ENCODE assay signal across 24 cellular contexts in the genomic region with DNA sequence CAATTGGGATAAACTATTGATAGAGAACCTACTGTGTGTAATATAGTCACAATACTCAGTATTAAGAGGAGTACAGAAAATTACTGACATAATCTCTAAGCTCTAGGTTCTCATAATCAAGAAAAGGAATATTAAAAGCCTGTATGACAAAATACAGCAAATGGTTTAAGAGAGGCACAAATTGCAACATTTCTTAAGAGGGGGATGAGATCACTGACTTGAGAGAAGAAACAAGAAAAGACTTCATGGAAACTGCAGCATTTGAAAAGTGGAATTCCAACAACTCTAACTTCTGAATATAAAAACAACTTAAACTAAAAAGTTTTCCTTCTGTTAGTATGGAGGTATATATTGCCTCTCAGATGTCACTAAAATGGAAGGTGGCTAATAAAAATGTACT.
DNase-seq lines count a peak whose midpoint lies in the region; ATAC-seq and TF ChIP-seq lines count a peak whose summit lies in the region.
"Had no signal": no experiment of that assay in that cellular context is flagged by ENCODE, and none has a peak within 500 bp of the region (broad histone marks: within the 10 kb centered on the region; RNA-seq: fewer than 3 reads in every experiment).

No MANE protein-coding gene starts in this region.

- H3K36me3 ChIP-seq in left lung: peaks cover 0 to 12% of the 10 kb centered on the region in 2 donors
- H3K36me3 ChIP-seq in effector memory CD4-positive, alpha-beta T cell (ENCODE audit: control insufficient read depth, insufficient read depth, low read length): no peaks in the 10 kb centered on the region
- H3K36me3 ChIP-seq: MG63 had no signal

- H3K27me3 Mint-ChIP-seq in WTC11 (ENCODE audit: low read depth): no peaks in the 10 kb centered on the region
- H3K27me3 Mint-ChIP-seq: CD4-positive, alpha-beta T cell had no signal

- TF ChIP-seq CTCF in AG10803 (conservative IDR thresholded peaks at IDR 0.05; ENCODE audit: low read length): no peak
- no peak for TF ChIP-seq CTCF in WTC11 (IDR thresholded peaks at IDR 0.05)
- TF ChIP-seq CTCF in fibroblast of mammary gland (conservative IDR thresholded peaks at IDR 0.05; ENCODE audit: control insufficient read depth, insufficient read depth, low read depth, low read length): no peak
- no peak for TF ChIP-seq CTCF in left lung (IDR thresholded peaks at IDR 0.05)

- CTCF ChIA-PET in WTC11 (lab: Charles Lee): interaction anchor here (0.6 to 0.7 kb wide), 2 partner anchors 67 to 927 kb away, joined by 3 to 5 read pairs; no protein-coding TSS in a partner anchor

- H3K36me3 Mint-ChIP-seq in WTC11: no peaks in the 10 kb centered on the region

- no peak overlapping the region for H3K27ac ChIP-seq in left lung
- no peak overlapping the region for H3K27ac ChIP-seq in effector memory CD4-positive, alpha-beta T cell (ENCODE audit: insufficient read depth, low read length, poor library complexity, severe bottlenecking)
- H3K27ac ChIP-seq: SJSA1 had no signal

- H3K9me3 ChIP-seq in left lung: no peaks in the 10 kb centered on the region
- H3K9me3 ChIP-seq in effector memory CD4-positive, alpha-beta T cell (ENCODE audit: control insufficient read depth, low read length): no peaks in the 10 kb centered on the region
- H3K9me3 ChIP-seq: BLaER1 treated with 17β-estradiol and CSF1 and Interleukin-3, amounts not matched to agents 10 nM and 100 nM; MG63; SJSA1 had no signal

- peaks cover 0 to 13% of the 10 kb centered on the region in 2 donors for H3K4me1 ChIP-seq in left lung
- H3K4me1 ChIP-seq in effector memory CD4-positive, alpha-beta T cell (ENCODE audit: control insufficient read depth, insufficient read depth, low read length, poor library complexity, severe bottlenecking): no peaks in the 10 kb centered on the region
- H3K4me1 ChIP-seq: SJSA1 had no signal

- peak overlapping the region; percentile 49; the same call in 1 of the 2 replicates for H3K27ac Mint-ChIP-seq in WTC11
- H3K27ac Mint-ChIP-seq: CD4-positive, alpha-beta T cell; H9 had no signal

- POLR2A ChIA-PET in WTC11 (lab: Charles Lee): interaction anchor here (1.0 kb wide), 1 partner anchor 10 kb away, joined by 3 read pairs; no protein-coding TSS in a partner anchor

- ATAC-seq in WTC11 (no peak), left lung (peak; percentile 32)

- no peaks in the 10 kb centered on the region for H3K27me3 ChIP-seq in left lung
- no peaks in the 10 kb centered on the region for H3K27me3 ChIP-seq in effector memory CD4-positive, alpha-beta T cell (replicated peaks; ENCODE audit: control insufficient read depth, insufficient read depth, low read length, poor library complexity, severe bottlenecking)
- H3K27me3 ChIP-seq: BLaER1 treated with 17β-estradiol and CSF1 and Interleukin-3, amounts not matched to agents 10 nM and 100 nM; MG63; SJSA1 had no signal

- intact Hi-C loops in left lung (cut with DNase I): no loop called here

- DNase-seq in AG10803 (ENCODE audit: low read depth) (peak; percentile 20), WTC11 (ENCODE audit: low spot score) (no peak), fibroblast of mammary gland (ENCODE audit: low read depth) (peak; percentile 18), left lung (no peak), islet precursor cell (no peak), superior temporal gyrus (ENCODE audit: extremely low spot score) (no peak)
- no peak for DNase-seq in effector memory CD4-positive, alpha-beta T cell
- DNase-seq in activated naive CD4-positive, alpha-beta T cell (lab: John Stamatoyannopoulos, UW): no peak
- DNase-seq: 8988T; AML-193; CD4-positive, alpha-beta T cell; H9; KG1; MG63; NCI-H1048; NCI-H1417; NCI-H1694 treated with DMSO at 0.1 percent for 48 hours; NCI-H2081; NCI-H2227 treated with DMSO at 0.1 percent for 48 hours; NCI-H526 treated with DMSO at 0.1 percent for 48 hours; Right ventricle myocardium superior; RPMI8226 had no signal

- no peak overlapping the region for H3K4me3 Mint-ChIP-seq in WTC11
- H3K4me3 Mint-ChIP-seq: CD4-positive, alpha-beta T cell; H9 had no signal

- H3K9me3 Mint-ChIP-seq in WTC11: no peaks in the 10 kb centered on the region
- H3K9me3 Mint-ChIP-seq: CD4-positive, alpha-beta T cell; H9 had no signal

- 0 out of 2 replicates have a peak, but pooled peaks cover 2% of the 10 kb centered on the region for H3K4me1 Mint-ChIP-seq in WTC11

- no peak overlapping the region for H3K4me3 ChIP-seq in AG10803 (ENCODE audit: low read length)
- no peak overlapping the region for H3K4me3 ChIP-seq in fibroblast of mammary gland (ENCODE audit: control insufficient read depth, low read depth, low read length)
- H3K4me3 ChIP-seq in left lung: no peak overlapping the region
- no peak overlapping the region for H3K4me3 ChIP-seq in effector memory CD4-positive, alpha-beta T cell (ENCODE audit: insufficient read depth, low read depth, low read length, poor library complexity, severe bottlenecking)
- H3K4me3 ChIP-seq: BLaER1 treated with 17β-estradiol and CSF1 and Interleukin-3, amounts not matched to agents 10 nM and 100 nM; MG63; SJSA1 had no signal

TF ChIP-seq in WTC11, 78 proteins besides CTCF, POLR2A, EP300 and RAD21:
- TF ChIP-seq, protein P1, sequence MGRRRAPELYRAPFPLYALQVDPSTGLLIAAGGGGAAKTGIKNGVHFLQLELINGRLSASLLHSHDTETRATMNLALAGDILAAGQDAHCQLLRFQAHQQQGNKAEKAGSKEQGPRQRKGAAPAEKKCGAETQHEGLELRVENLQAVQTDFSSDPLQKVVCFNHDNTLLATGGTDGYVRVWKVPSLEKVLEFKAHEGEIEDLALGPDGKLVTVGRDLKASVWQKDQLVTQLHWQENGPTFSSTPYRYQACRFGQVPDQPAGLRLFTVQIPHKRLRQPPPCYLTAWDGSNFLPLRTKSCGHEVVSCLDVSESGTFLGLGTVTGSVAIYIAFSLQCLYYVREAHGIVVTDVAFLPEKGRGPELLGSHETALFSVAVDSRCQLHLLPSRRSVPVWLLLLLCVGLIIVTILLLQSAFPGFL (CRISPR knock-in tag; IDR thresholded peaks at IDR 0.05; ENCODE audit: borderline replicate concordance): no peak
- TF ChIP-seq CREB1 (CRISPR knock-in tag; IDR thresholded peaks at IDR 0.05) (no peak), ZNF138 (CRISPR knock-in tag; conservative IDR thresholded peaks at IDR 0.05) (no peak), NFE2L1 (CRISPR knock-in tag; IDR thresholded peaks at IDR 0.05) (no peak)
- TF ChIP-seq, protein P2, sequence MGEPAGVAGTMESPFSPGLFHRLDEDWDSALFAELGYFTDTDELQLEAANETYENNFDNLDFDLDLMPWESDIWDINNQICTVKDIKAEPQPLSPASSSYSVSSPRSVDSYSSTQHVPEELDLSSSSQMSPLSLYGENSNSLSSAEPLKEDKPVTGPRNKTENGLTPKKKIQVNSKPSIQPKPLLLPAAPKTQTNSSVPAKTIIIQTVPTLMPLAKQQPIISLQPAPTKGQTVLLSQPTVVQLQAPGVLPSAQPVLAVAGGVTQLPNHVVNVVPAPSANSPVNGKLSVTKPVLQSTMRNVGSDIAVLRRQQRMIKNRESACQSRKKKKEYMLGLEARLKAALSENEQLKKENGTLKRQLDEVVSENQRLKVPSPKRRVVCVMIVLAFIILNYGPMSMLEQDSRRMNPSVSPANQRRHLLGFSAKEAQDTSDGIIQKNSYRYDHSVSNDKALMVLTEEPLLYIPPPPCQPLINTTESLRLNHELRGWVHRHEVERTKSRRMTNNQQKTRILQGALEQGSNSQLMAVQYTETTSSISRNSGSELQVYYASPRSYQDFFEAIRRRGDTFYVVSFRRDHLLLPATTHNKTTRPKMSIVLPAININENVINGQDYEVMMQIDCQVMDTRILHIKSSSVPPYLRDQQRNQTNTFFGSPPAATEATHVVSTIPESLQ (CRISPR knock-in tag; IDR thresholded peaks at IDR 0.05): no peak

Comparison
In these comparisons a context has a peak if more than half of its experiments do, and no peak if none do; other contexts are left out.
1. DNase-seq: peak in AG10803 (single experiment) and fibroblast of mammary gland (single experiment); none in WTC11 (single experiment), left lung (0 of 2), effector memory CD4-positive, alpha-beta T cell (0 of 3), activated naive CD4-positive, alpha-beta T cell (0 of 4), islet precursor cell (single experiment) and superior temporal gyrus (single experiment).